ENCODE assay signal across 12 cellular contexts in genomic region chr12:644818-645552, GRCh38. TPM values are rescaled to one million over a fixed set of nuclear protein-coding genes. Genes with fewer than 3 reads are reported as not detected.
DNase-seq lines count a peak whose midpoint lies in the region; ATAC-seq and TF ChIP-seq lines count a peak whose summit lies in the region.
"Had no signal": no experiment of that assay in that cellular context is flagged by ENCODE, and none has a peak within 500 bp of the region (broad histone marks: within the 10 kb centered on the region; RNA-seq: fewer than 3 reads in every experiment).

No MANE protein-coding gene starts in this region.

- H4K20me1 ChIP-seq in neural progenitor cell (ENCODE audit: low read depth): no peaks in the 10 kb centered on the region

- intact Hi-C loops in activated T-helper 2 cell treated with anti-CD3 and anti-CD28 coated beads, Interferon-gamma antibody, Interleukin-2, Interleukin-4, amounts not matched to agents 10 μg/mL and 5 μg/mL and 100 μg/mL, durations not matched to agents 14 hours and 24 hours and 36 hours (cut with micrococcal nuclease): no loop called here

- peak overlapping the region; percentile 77 for H3K4me3 Mint-ChIP-seq in stimulated activated effector memory CD8-positive, alpha-beta T cell treated with anti-CD3 and anti-CD28 coated beads, Interleukin-12 subunit alpha, Interleukin-12 subunit beta, amount 100 ng/mL, for 72 hours
- H3K4me3 Mint-ChIP-seq in activated T-helper 2 cell treated with anti-CD3 and anti-CD28 coated beads, Interferon-gamma antibody, Interleukin-2, Interleukin-4, amounts not matched to agents 10 μg/mL and 5 μg/mL and 100 μg/mL, durations not matched to agents 14 hours and 24 hours and 36 hours (ENCODE audit: low read depth): no peak overlapping the region
- no peak overlapping the region for H3K4me3 Mint-ChIP-seq in neural progenitor cell

- TF ChIP-seq CTCF in GM12865 (IDR thresholded peaks at IDR 0.05; ENCODE audit: insufficient read depth, low read depth, low read length, missing control alignments) (no peak), astrocyte of the cerebellum (IDR thresholded peaks at IDR 0.05; ENCODE audit: low read depth, low read length, missing control alignments) (no peak), neural progenitor cell (IDR thresholded peaks at IDR 0.05) (no peak)

- peaks cover 9% of the 10 kb centered on the region for H3K36me3 Mint-ChIP-seq in stimulated activated effector memory CD8-positive, alpha-beta T cell treated with anti-CD3 and anti-CD28 coated beads, Interleukin-12 subunit alpha, Interleukin-12 subunit beta, amount 100 ng/mL, for 72 hours
- no peaks in the 10 kb centered on the region for H3K36me3 Mint-ChIP-seq in activated T-helper 2 cell treated with anti-CD3 and anti-CD28 coated beads, Interferon-gamma antibody, Interleukin-2, Interleukin-4, amounts not matched to agents 10 μg/mL and 5 μg/mL and 100 μg/mL, durations not matched to agents 14 hours and 24 hours and 36 hours (ENCODE audit: low read depth)
- no peaks in the 10 kb centered on the region for H3K36me3 Mint-ChIP-seq in neural progenitor cell

- peaks cover 53% of the 10 kb centered on the region for H3K4me1 Mint-ChIP-seq in stimulated activated effector memory CD8-positive, alpha-beta T cell treated with anti-CD3 and anti-CD28 coated beads, Interleukin-12 subunit alpha, Interleukin-12 subunit beta, amount 100 ng/mL, for 72 hours
- H3K4me1 Mint-ChIP-seq in activated T-helper 2 cell treated with anti-CD3 and anti-CD28 coated beads, Interferon-gamma antibody, Interleukin-2, Interleukin-4, amounts not matched to agents 10 μg/mL and 5 μg/mL and 100 μg/mL, durations not matched to agents 14 hours and 24 hours and 36 hours (ENCODE audit: low read depth): peaks cover 29% of the 10 kb centered on the region
- H3K4me1 Mint-ChIP-seq in neural progenitor cell: peaks cover 20% of the 10 kb centered on the region

- in situ Hi-C loops in astrocyte of the cerebellum (cut with HindIII; ENCODE audit: low sequenced_read_pairs): loop anchor here (10.0 kb wide), 1 partner anchor 140 kb away; no protein-coding TSS in a partner anchor

- H3K79me2 ChIP-seq in neural progenitor cell (ENCODE audit: low read depth): no peaks in the 10 kb centered on the region

- no peaks in the 10 kb centered on the region for H3K36me3 ChIP-seq in neural progenitor cell

- no peaks in the 10 kb centered on the region for H3K9me3 ChIP-seq in neural progenitor cell (ENCODE audit: low read depth)

- H3K9me3 Mint-ChIP-seq in stimulated activated effector memory CD8-positive, alpha-beta T cell treated with anti-CD3 and anti-CD28 coated beads, Interleukin-12 subunit alpha, Interleukin-12 subunit beta, amount 100 ng/mL, for 72 hours: no peaks in the 10 kb centered on the region
- no peaks in the 10 kb centered on the region for H3K9me3 Mint-ChIP-seq in activated T-helper 2 cell treated with anti-CD3 and anti-CD28 coated beads, Interferon-gamma antibody, Interleukin-2, Interleukin-4, amounts not matched to agents 10 μg/mL and 5 μg/mL and 100 μg/mL, durations not matched to agents 14 hours and 24 hours and 36 hours
- H3K9me3 Mint-ChIP-seq in neural progenitor cell: no peaks in the 10 kb centered on the region
- H3K9me3 Mint-ChIP-seq: neural crest cell had no signal

- no peak overlapping the region for H3K4me2 ChIP-seq in neural progenitor cell

- no peak overlapping the region for H3K27ac ChIP-seq in neural progenitor cell
- H3K27ac ChIP-seq: epithelial cell of prostate had no signal

- no peaks in the 10 kb centered on the region for H3K27me3 Mint-ChIP-seq in activated T-helper 2 cell treated with anti-CD3 and anti-CD28 coated beads, Interferon-gamma antibody, Interleukin-2, Interleukin-4, amounts not matched to agents 10 μg/mL and 5 μg/mL and 100 μg/mL, durations not matched to agents 14 hours and 24 hours and 36 hours (ENCODE audit: low read depth)
- peaks cover 5% of the 10 kb centered on the region for H3K27me3 Mint-ChIP-seq in neural progenitor cell (ENCODE audit: insufficient read depth, low read depth)

- H3K27me3 ChIP-seq in neural progenitor cell: peaks cover 10% of the 10 kb centered on the region

- DNase-seq in GM12865 (ENCODE audit: low read depth): no peak
- DNase-seq in astrocyte of the cerebellum (ENCODE audit: low read depth): peak; percentile 56
- peak; percentile 58 for DNase-seq in iris pigment epithelial cell (ENCODE audit: low read depth)
- DNase-seq in stimulated activated effector memory CD8-positive, alpha-beta T cell treated with anti-CD3 and anti-CD28 coated beads, Interleukin-12 subunit alpha, Interleukin-12 subunit beta, amount 100 ng/mL, for 72 hours (ENCODE audit: low spot score in 2 of 2): no peak
- no peak for DNase-seq in activated T-helper 2 cell treated with anti-CD3 and anti-CD28 coated beads, Interferon-gamma antibody, Interleukin-2, Interleukin-4, amounts not matched to agents 10 μg/mL and 5 μg/mL and 100 μg/mL, durations not matched to agents 14 hours and 24 hours and 36 hours (ENCODE audit: low spot score)
- DNase-seq in stimulated activated naive CD4-positive, alpha-beta T cell treated with Interleukin-2 at 50 U/mL for 16 hours (lab: John Stamatoyannopoulos, UW): no peak
- DNase-seq in stimulated activated CD4-positive, alpha-beta T cell treated with anti-CD3 and anti-CD28 coated beads, Interleukin-12 subunit alpha, Interleukin-12 subunit beta, amount 100 ng/mL, for 4 hours: no peak
- no peak for DNase-seq in neural progenitor cell (ENCODE audit: low spot score)
- DNase-seq: DMS79, NCI-H1417 had no signal

- peak overlapping the region; percentile 94 for H3K27ac Mint-ChIP-seq in stimulated activated effector memory CD8-positive, alpha-beta T cell treated with anti-CD3 and anti-CD28 coated beads, Interleukin-12 subunit alpha, Interleukin-12 subunit beta, amount 100 ng/mL, for 72 hours
- H3K27ac Mint-ChIP-seq in activated T-helper 2 cell treated with anti-CD3 and anti-CD28 coated beads, Interferon-gamma antibody, Interleukin-2, Interleukin-4, amounts not matched to agents 10 μg/mL and 5 μg/mL and 100 μg/mL, durations not matched to agents 14 hours and 24 hours and 36 hours: no peak overlapping the region
- no peak overlapping the region for H3K27ac Mint-ChIP-seq in neural progenitor cell

- no peak overlapping the region for H3K9ac ChIP-seq in neural progenitor cell

- peak overlapping the region; percentile 66 for H3K4me3 ChIP-seq in GM12865 (ENCODE audit: low read depth, low read length)
- no peak overlapping the region for H3K4me3 ChIP-seq in astrocyte of the cerebellum (ENCODE audit: low read depth, low read length)
- H3K4me3 ChIP-seq in neural progenitor cell: no peak overlapping the region

- no peak overlapping the region for H2AFZ ChIP-seq in neural progenitor cell (replicated peaks)

- ATAC-seq in stimulated activated effector memory CD8-positive, alpha-beta T cell treated with anti-CD3 and anti-CD28 coated beads, Interleukin-12 subunit alpha, Interleukin-12 subunit beta, amount 100 ng/mL, for 72 hours: no peak

- H3F3A ChIP-seq in neural progenitor cell (ENCODE audit: low read depth): peaks cover 12% of the 10 kb centered on the region

- peaks cover 6% of the 10 kb centered on the region for H3K4me1 ChIP-seq in neural progenitor cell

RNA-seq across cellular contexts. Expression of gene NINJ2, which starts 18.3 kb away (rescaled TPM):
- total RNA-seq in activated T-helper 2 cell treated with anti-CD3 and anti-CD28 coated beads, Interferon-gamma antibody, Interleukin-2, Interleukin-4, amounts not matched to agents 10 μg/mL and 5 μg/mL and 100 μg/mL, durations not matched to agents 14 hours and 24 hours and 36 hours: 3.1 and 4.6 TPM in 2 replicates
- 0.37 TPM in 1 of 2 replicates, not detected in the other for total RNA-seq in neural progenitor cell (ENCODE audit: low replicate concordance)

Comparison
In these comparisons a context has a peak if more than half of its experiments do, and no peak if none do; other contexts are left out.
1. DNase-seq: peak in astrocyte of the cerebellum (single experiment) and iris pigment epithelial cell (single experiment); none in GM12865 (single experiment), stimulated activated effector memory CD8-positive, alpha-beta T cell treated with anti-CD3 and anti-CD28 coated beads, Interleukin-12 subunit alpha, Interleukin-12 subunit beta, amount 100 ng/mL, for 72 hours (0 of 2), activated T-helper 2 cell treated with anti-CD3 and anti-CD28 coated beads, Interferon-gamma antibody, Interleukin-2, Interleukin-4, amounts not matched to agents 10 μg/mL and 5 μg/mL and 100 μg/mL, durations not matched to agents 14 hours and 24 hours and 36 hours (single experiment), stimulated activated naive CD4-positive, alpha-beta T cell treated with Interleukin-2 at 50 U/mL for 16 hours (single experiment), stimulated activated CD4-positive, alpha-beta T cell treated with anti-CD3 and anti-CD28 coated beads, Interleukin-12 subunit alpha, Interleukin-12 subunit beta, amount 100 ng/mL, for 4 hours (single experiment) and neural progenitor cell (single experiment).